Comparison of ENCODE assay signal across 9 cellular contexts in genomic region chr10:109894516-109894915, GRCh38. TPM values are rescaled to one million over a fixed set of nuclear protein-coding genes. Genes with fewer than 3 reads are reported as not detected.
DNase-seq lines count a peak whose midpoint lies in the region; ATAC-seq and TF ChIP-seq lines count a peak whose summit lies in the region.
"Had no signal": no experiment of that assay in that cellular context is flagged by ENCODE, and none has a peak within 500 bp of the region (broad histone marks: within the 10 kb centered on the region; RNA-seq: fewer than 3 reads in every experiment).

No MANE protein-coding gene starts in this region.

- peaks cover 0 to 61% (median 26%) of the 10 kb centered on the region in 11 experiments; a peak in 16 of 22 replicates for H4K20me1 ChIP-seq in BLaER1 treated with 17β-estradiol and CSF1 and Interleukin-3, amounts not matched to agents 10 nM and 100 nM

- H3K4me3 Mint-ChIP-seq in endothelial cell (ENCODE audit: unreplicated experiment) = no peak overlapping the region
- no peak overlapping the region for H3K4me3 Mint-ChIP-seq in nephron
- no peak overlapping the region for H3K4me3 Mint-ChIP-seq in T-helper 2 cell treated with Interferon-gamma antibody and Interleukin-4, amounts not matched to agents 5 μg/mL and 100 μg/mL, for 36 hours
- no peak overlapping the region for H3K4me3 Mint-ChIP-seq in activated T-cell treated with anti-CD3 and anti-CD28 coated beads, Interleukin-2, amount 50 U/mL, for 4 hours
- H3K4me3 Mint-ChIP-seq: stimulated activated naive B cell treated with anti-CD40 and anti-IgM and Interleukin-4, amounts not matched to agents 10 μg/mL and 1 μg/mL and 100 μg/mL, for 72 hours had no signal

- peaks cover 60 to 92% (median 72%) of the 10 kb centered on the region in 11 experiments for H3K36me3 ChIP-seq in BLaER1 treated with 17β-estradiol and CSF1 and Interleukin-3, amounts not matched to agents 10 nM and 100 nM

- TF ChIP-seq CTCF in endothelial cell (IDR thresholded peaks at IDR 0.05; ENCODE audit: unreplicated experiment) (no peak), nephron (IDR thresholded peaks at IDR 0.05; ENCODE audit: unreplicated experiment in 3 of 3) (no peak)

- H3K36me3 Mint-ChIP-seq in endothelial cell (ENCODE audit: low read depth, unreplicated experiment) = peaks cover 66% of the 10 kb centered on the region
- peaks cover 56% of the 10 kb centered on the region for H3K36me3 Mint-ChIP-seq in nephron (ENCODE audit: low read depth)
- peaks cover 38% of the 10 kb centered on the region for H3K36me3 Mint-ChIP-seq in T-helper 2 cell treated with Interferon-gamma antibody and Interleukin-4, amounts not matched to agents 5 μg/mL and 100 μg/mL, for 36 hours (ENCODE audit: low read depth)
- peaks cover 32% of the 10 kb centered on the region for H3K36me3 Mint-ChIP-seq in activated T-cell treated with anti-CD3 and anti-CD28 coated beads, Interleukin-2, amount 50 U/mL, for 4 hours (ENCODE audit: insufficient read depth)

- no peak overlapping the region for H3K4me3 ChIP-seq in BLaER1 treated with 17β-estradiol and CSF1 and Interleukin-3, amounts not matched to agents 10 nM and 100 nM

- H3K27me3 Mint-ChIP-seq in endothelial cell (ENCODE audit: unreplicated experiment) = peaks cover 14% of the 10 kb centered on the region
- no peaks in the 10 kb centered on the region for H3K27me3 Mint-ChIP-seq in nephron (ENCODE audit: low read depth)
- H3K27me3 Mint-ChIP-seq in T-helper 2 cell treated with Interferon-gamma antibody and Interleukin-4, amounts not matched to agents 5 μg/mL and 100 μg/mL, for 36 hours (ENCODE audit: low read depth) = no peaks in the 10 kb centered on the region
- no peaks in the 10 kb centered on the region for H3K27me3 Mint-ChIP-seq in activated T-cell treated with anti-CD3 and anti-CD28 coated beads, Interleukin-2, amount 50 U/mL, for 4 hours (ENCODE audit: low read depth)
- H3K27me3 Mint-ChIP-seq: stimulated activated naive B cell treated with anti-CD40 and anti-IgM and Interleukin-4, amounts not matched to agents 10 μg/mL and 1 μg/mL and 100 μg/mL, for 72 hours had no signal

- H3K27ac Mint-ChIP-seq in endothelial cell (ENCODE audit: unreplicated experiment) (peak overlapping the region; percentile 24), nephron (peak overlapping the region; percentile 88 to 97 (median 93))
- no peak overlapping the region for H3K27ac Mint-ChIP-seq in T-helper 2 cell treated with Interferon-gamma antibody and Interleukin-4, amounts not matched to agents 5 μg/mL and 100 μg/mL, for 36 hours
- H3K27ac Mint-ChIP-seq: stimulated activated naive B cell treated with anti-CD40 and anti-IgM and Interleukin-4, amounts not matched to agents 10 μg/mL and 1 μg/mL and 100 μg/mL, for 72 hours had no signal

- peaks cover 23 to 64% (median 38%) of the 10 kb centered on the region in 10 experiments for H3K4me1 ChIP-seq in BLaER1 treated with 17β-estradiol and CSF1 and Interleukin-3, amounts not matched to agents 10 nM and 100 nM

- peaks cover 52% of the 10 kb centered on the region for H3K4me1 Mint-ChIP-seq in endothelial cell (ENCODE audit: unreplicated experiment)
- peaks cover 65% of the 10 kb centered on the region for H3K4me1 Mint-ChIP-seq in nephron
- H3K4me1 Mint-ChIP-seq in T-helper 2 cell treated with Interferon-gamma antibody and Interleukin-4, amounts not matched to agents 5 μg/mL and 100 μg/mL, for 36 hours (ENCODE audit: low read depth) = peaks cover 30% of the 10 kb centered on the region
- H3K4me1 Mint-ChIP-seq in activated T-cell treated with anti-CD3 and anti-CD28 coated beads, Interleukin-2, amount 50 U/mL, for 4 hours (ENCODE audit: low read depth) = peaks cover 66% of the 10 kb centered on the region

- 0 out of 22 replicates have a peak, but pooled peaks cover 0 to 8% (median 0%) of the 10 kb centered on the region in 11 experiments for H3K9me3 ChIP-seq in BLaER1 treated with 17β-estradiol and CSF1 and Interleukin-3, amounts not matched to agents 10 nM and 100 nM (replicated peaks in 1 of 11)

- H3K27ac ChIP-seq in BLaER1 treated with 17β-estradiol and CSF1 and Interleukin-3, amounts not matched to agents 10 nM and 100 nM = peak overlapping the region in 4 of 11 experiments; percentile 12 to 58 (median 42); a peak in 4 of 22 replicates

- H3K4me2 ChIP-seq in BLaER1 treated with 17β-estradiol and CSF1 and Interleukin-3, amounts not matched to agents 10 nM and 100 nM = peak overlapping the region; percentile 14 to 59 (median 32); a peak in 18 of 22 replicates

- H3K9me3 Mint-ChIP-seq in endothelial cell (ENCODE audit: unreplicated experiment) (no peaks in the 10 kb centered on the region), nephron (no peaks in the 10 kb centered on the region)
- H3K9me3 Mint-ChIP-seq in T-helper 2 cell treated with Interferon-gamma antibody and Interleukin-4, amounts not matched to agents 5 μg/mL and 100 μg/mL, for 36 hours = no peaks in the 10 kb centered on the region
- no peaks in the 10 kb centered on the region for H3K9me3 Mint-ChIP-seq in activated T-cell treated with anti-CD3 and anti-CD28 coated beads, Interleukin-2, amount 50 U/mL, for 4 hours
- H3K9me3 Mint-ChIP-seq: stimulated activated naive B cell treated with anti-CD40 and anti-IgM and Interleukin-4, amounts not matched to agents 10 μg/mL and 1 μg/mL and 100 μg/mL, for 72 hours had no signal

- DNase-seq in NCI-H1092 (lab: John Stamatoyannopoulos, UW) = peak; percentile 7
- no peak for DNase-seq in endothelial cell (ENCODE audit: low spot score)
- no peak for DNase-seq in NK-92 (lab: John Stamatoyannopoulos, UW; ENCODE audit: unreplicated experiment)
- no peak for DNase-seq in T-helper 2 cell treated with Interferon-gamma antibody and Interleukin-4, amounts not matched to agents 5 μg/mL and 100 μg/mL, for 36 hours (ENCODE audit: low spot score)
- no peak for DNase-seq in activated T-cell treated with anti-CD3 and anti-CD28 coated beads, Interleukin-2, amount 50 U/mL, for 4 hours
- no peak for DNase-seq in NCI-H2029 (lab: John Stamatoyannopoulos, UW)
- DNase-seq: stimulated activated naive B cell treated with anti-CD40 and anti-IgM and Interleukin-4, amounts not matched to agents 10 μg/mL and 1 μg/mL and 100 μg/mL, for 72 hours had no signal

- ATAC-seq in activated T-cell treated with anti-CD3 and anti-CD28 coated beads, Interleukin-2, amount 50 U/mL, for 4 hours = no peak
- ATAC-seq: stimulated activated naive B cell treated with anti-CD40 and anti-IgM and Interleukin-4, amounts not matched to agents 10 μg/mL and 1 μg/mL and 100 μg/mL, for 72 hours had no signal

- no peaks in the 10 kb centered on the region for H3K27me3 ChIP-seq in BLaER1 treated with 17β-estradiol and CSF1 and Interleukin-3, amounts not matched to agents 10 nM and 100 nM

- H3K9ac ChIP-seq in BLaER1 treated with 17β-estradiol and CSF1 and Interleukin-3, amounts not matched to agents 10 nM and 100 nM = 0 out of 22 replicates have a peak overlapping the region, but pooled peaks of 1 of the 11 experiments have one; percentile 30

RNA-seq across cellular contexts. Expression of gene XPNPEP1, which starts 28.8 kb away (rescaled TPM):
- total RNA-seq in endothelial cell (ENCODE audit: unreplicated experiment) = 202 TPM
- total RNA-seq in activated T-cell treated with anti-CD3 and anti-CD28 coated beads, Interleukin-2, amount 50 U/mL, for 4 hours = 10 to 100 TPM; 57.0 to 62.6 (median 62.4) TPM
